8 cellular contexts compared by ENCODE assay signal in genomic region chr11:120211522-120212258, GRCh38. TPM values are rescaled to one million over a fixed set of nuclear protein-coding genes. Genes with fewer than 3 reads are reported as not detected.
DNase-seq lines count a peak whose midpoint lies in the region; ATAC-seq lines count a peak whose summit lies in the region.

No MANE protein-coding gene starts in this region.

- ATAC-seq in Right ventricle myocardium inferior (no peak), left cardiac atrium (no peak)
- ATAC-seq in activated T-helper 17 cell treated with anti-CD3 and anti-CD28 coated beads, Interleukin-2, amount 50 U/mL, for 72 hours (replicated peaks) = no peak
- ATAC-seq in activated CD4-positive, CD25-positive, alpha-beta regulatory T cell treated with anti-CD3 and anti-CD28 coated beads, Interleukin-2, amount 50 U/mL, for 24 hours = no peak

- peak overlapping the region; percentile 73 for H3K27ac ChIP-seq in substantia nigra (ENCODE audit: low read depth, low read length, poor library complexity, severe bottlenecking)

- no peaks in the 10 kb centered on the region for H3K9me3 ChIP-seq in iPS-18c (ENCODE audit: control insufficient read depth, insufficient read depth, low read length)

- intact Hi-C loops in Right ventricle myocardium inferior (cut with DNase I) = loop anchor here (2.0 kb wide), 1 partner anchor 27 kb away; no protein-coding TSS in a partner anchor
- intact Hi-C loops in left cardiac atrium (cut with DNase I) = no loop called here

- H3K36me3 Mint-ChIP-seq in activated T-helper 17 cell treated with anti-CD3 and anti-CD28 coated beads, Interleukin-2, amount 50 U/mL, for 72 hours (ENCODE audit: low read depth) = no peaks in the 10 kb centered on the region

- no peak overlapping the region for H3K27ac Mint-ChIP-seq in activated T-helper 17 cell treated with anti-CD3 and anti-CD28 coated beads, Interleukin-2, amount 50 U/mL, for 72 hours

- H3K27me3 Mint-ChIP-seq in activated T-helper 17 cell treated with anti-CD3 and anti-CD28 coated beads, Interleukin-2, amount 50 U/mL, for 72 hours = peaks cover 20% of the 10 kb centered on the region

- H3K9me3 Mint-ChIP-seq in activated T-helper 17 cell treated with anti-CD3 and anti-CD28 coated beads, Interleukin-2, amount 50 U/mL, for 72 hours = no peaks in the 10 kb centered on the region

- peak overlapping the region; percentile 80 for H3K4me3 Mint-ChIP-seq in activated T-helper 17 cell treated with anti-CD3 and anti-CD28 coated beads, Interleukin-2, amount 50 U/mL, for 72 hours

- peak overlapping the region; percentile 48 for H3K4me3 ChIP-seq in iPS-18c (ENCODE audit: insufficient read depth, low read depth, low read length)

- H3K4me1 Mint-ChIP-seq in activated T-helper 17 cell treated with anti-CD3 and anti-CD28 coated beads, Interleukin-2, amount 50 U/mL, for 72 hours = peaks cover 4% of the 10 kb centered on the region

- DNase-seq in Right ventricle myocardium inferior (ENCODE audit: missing footprints) (peak; percentile 49), left cardiac atrium (no peak), substantia nigra (lab: John Stamatoyannopoulos, UW) (no peak), LoVo (ENCODE audit: low spot score) (no peak)
- no peak for DNase-seq in activated CD4-positive, alpha-beta T cell treated with anti-CD3 and anti-CD28 coated beads for 1 hour

RNA-seq across cellular contexts. Expression of gene OAF, which starts 0.9 kb away (rescaled TPM):
- total RNA-seq in Right ventricle myocardium inferior (34.5 TPM), left cardiac atrium (10 to 100 TPM; 32.9 to 59.6 TPM)
- 1 to 10 TPM in 1 of 2 donors, under 1 TPM in 1; 0.97 to 1.3 TPM for total RNA-seq in activated T-helper 17 cell treated with anti-CD3 and anti-CD28 coated beads, Interleukin-2, amount 50 U/mL, for 72 hours

RNA-seq across cellular contexts. Expression of gene POU2F3, which starts 28.2 kb away (rescaled TPM):
- total RNA-seq in Right ventricle myocardium inferior (0.19 TPM), left cardiac atrium (not detected)
- under 1 TPM in 1 of 2 donors, not detected in 1; 0.13 TPM for total RNA-seq in activated T-helper 17 cell treated with anti-CD3 and anti-CD28 coated beads, Interleukin-2, amount 50 U/mL, for 72 hours

Comparison
In these comparisons a context has a peak if more than half of its experiments do, and no peak if none do; other contexts are left out.
1. RNA of gene OAF, which starts 0.9 kb away (total RNA-seq): 32.9 to 59.6 TPM in left cardiac atrium and 34.5 TPM in Right ventricle myocardium inferior (single experiment); 0.97 to 1.3 TPM in activated T-helper 17 cell treated with anti-CD3 and anti-CD28 coated beads, Interleukin-2, amount 50 U/mL, for 72 hours; every median in the first group is over 10 times any median in the second.